In the genomic region with DNA sequence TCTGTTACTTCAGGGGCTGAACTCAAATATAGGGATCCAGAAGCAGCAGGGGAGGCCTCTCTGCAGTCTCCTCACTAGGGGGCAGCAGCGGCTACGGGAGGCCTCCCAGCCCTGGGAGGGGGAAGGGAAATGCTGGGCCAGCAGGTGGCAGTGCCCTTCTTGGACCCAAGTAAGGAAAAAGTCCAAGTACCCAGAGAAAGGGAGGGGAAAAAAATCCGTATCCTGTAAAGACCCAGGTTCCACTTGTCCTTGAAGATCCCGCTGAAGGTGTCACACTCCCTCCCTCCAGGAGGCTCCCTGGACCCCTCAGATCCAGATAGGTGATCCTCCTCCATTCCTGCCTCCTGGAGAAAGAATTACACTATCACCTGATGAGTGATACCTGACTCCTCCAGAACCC, we compare ENCODE assay signal across 9 cellular contexts. TPM values are rescaled to one million over a fixed set of nuclear protein-coding genes. Genes with fewer than 3 reads are reported as not detected.
DNase-seq lines count a peak whose midpoint lies in the region; ATAC-seq and TF ChIP-seq lines count a peak whose summit lies in the region.
"Had no signal": no experiment of that assay in that cellular context is flagged by ENCODE, and none has a peak within 500 bp of the region (broad histone marks: within the 10 kb centered on the region; RNA-seq: fewer than 3 reads in every experiment).

No MANE protein-coding gene starts in this region.

- no peaks in the 10 kb centered on the region for H3K9me2 ChIP-seq in OCI-LY7 (ENCODE audit: insufficient read depth, low read length)

- peaks cover 0 to 5% (median 2%) of the 10 kb centered on the region in 4 donors for H3K4me1 Mint-ChIP-seq in naive thymus-derived CD8-positive, alpha-beta T cell

- peak; percentile 36 for TF ChIP-seq POLR2A in erythroblast (IDR thresholded peaks at IDR 0.05; ENCODE audit: low read length)

- no peaks in the 10 kb centered on the region for H3K79me2 ChIP-seq in OCI-LY7 (ENCODE audit: insufficient read depth, low read depth, low read length)

- H3K27ac ChIP-seq in OCI-LY7 (ENCODE audit: low read depth, low read length, poor library complexity, severe bottlenecking) = no peak overlapping the region

- no peak overlapping the region for H3K4me3 Mint-ChIP-seq in naive thymus-derived CD8-positive, alpha-beta T cell

- H3K27me3 Mint-ChIP-seq in naive thymus-derived CD8-positive, alpha-beta T cell = peaks cover 0 to 1% (median 0%) of the 10 kb centered on the region in 5 donors

- intact Hi-C loops in OCI-LY7 (cut with micrococcal nuclease; ENCODE audit: unreplicated experiment) = loop anchor here (1.0 to 5.0 kb wide), 3 partner anchors 62 to 189 kb away; no protein-coding TSS in a partner anchor

- H3K9me3 Mint-ChIP-seq in naive thymus-derived CD8-positive, alpha-beta T cell = no peaks in the 10 kb centered on the region

- H3K27ac Mint-ChIP-seq in naive thymus-derived CD8-positive, alpha-beta T cell = peak overlapping the region in 1 of 10 donors; percentile 25

- no peaks in the 10 kb centered on the region for H3K4me1 ChIP-seq in OCI-LY7 (ENCODE audit: insufficient read depth, low read length, poor library complexity, severe bottlenecking)

- H3K4me3 ChIP-seq in Jurkat, Clone E6-1 (ENCODE audit: low read length) = no peak overlapping the region
- no peak overlapping the region for H3K4me3 ChIP-seq in OCI-LY7 (ENCODE audit: low read depth, low read length, poor library complexity, severe bottlenecking)

- no peaks in the 10 kb centered on the region for H3K36me3 ChIP-seq in OCI-LY7 (ENCODE audit: insufficient read depth, low read length)

- no peak overlapping the region for H3K4me2 ChIP-seq in OCI-LY7 (ENCODE audit: low read length)

- peak; percentile 100 for TF ChIP-seq CTCF in OCI-LY7 (conservative IDR thresholded peaks at IDR 0.05; ENCODE audit: low read length)

- CTCF ChIA-PET in OCI-LY7 (lab: Charles Lee; ENCODE audit: unreplicated experiment) = interaction anchor here (0.6 to 1.7 kb wide), 4 partner anchors 13 to 150 kb away, joined by 3 to 11 read pairs (median 5); no protein-coding TSS in a partner anchor

- H4K20me1 ChIP-seq in OCI-LY7 (ENCODE audit: insufficient read depth, low read length) = no peaks in the 10 kb centered on the region

- BruUV-seq in OCI-LY7 (replicated peaks; lab: Mats Ljungman, UMichigan) = no TSS peak

- DNase-seq in DMS153 (lab: John Stamatoyannopoulos, UW) = peak; percentile 88
- peak; percentile 63 for DNase-seq in Jurkat, Clone E6-1 (ENCODE audit: low read depth, low spot score)
- DNase-seq in OCI-LY7 (ENCODE audit: low spot score) = peak; percentile 82
- peak; percentile 77 for DNase-seq in activated T-cell treated with anti-CD3 and anti-CD28 coated beads for 1 hour (ENCODE audit: low read depth)
- peak; percentile 80 to 88 for DNase-seq in erythroblast (lab: John Stamatoyannopoulos, UW)
- peak; percentile 58 to 85 (median 71) for DNase-seq in naive thymus-derived CD8-positive, alpha-beta T cell
- peak; percentile 70 for DNase-seq in stimulated activated naive CD4-positive, alpha-beta T cell treated with Interleukin-2 at 50 U/mL for 16 hours (lab: John Stamatoyannopoulos, UW)

- POLR2A ChIA-PET in OCI-LY7 (lab: Charles Lee) = interaction anchor here (1.0 kb wide), 2 partner anchors 51 to 106 kb away, joined by 3 read pairs; no protein-coding TSS in a partner anchor
- POLR2A ChIA-PET in naive thymus-derived CD8-positive, alpha-beta T cell (lab: Charles Lee) = interaction anchor here (2.2 kb wide), 1 partner anchor 62 kb away, joined by 11 read pairs; no protein-coding TSS in a partner anchor

- H3K36me3 Mint-ChIP-seq in naive thymus-derived CD8-positive, alpha-beta T cell = no peaks in the 10 kb centered on the region

- no peaks in the 10 kb centered on the region for H3K9me3 ChIP-seq in OCI-LY7 (ENCODE audit: low read length)

- ATAC-seq in naive thymus-derived CD8-positive, alpha-beta T cell = peak; percentile 91 to 99
- ATAC-seq in HG02588 (IDR thresholded peaks at IDR 0.05; ENCODE audit: unreplicated experiment) = no peak

- H2AFZ ChIP-seq in OCI-LY7 (ENCODE audit: low read length) = no peak overlapping the region

RNA-seq across cellular contexts. Expression of gene NUAK2, which starts 14.1 kb away (rescaled TPM):
- polyA plus RNA-seq in Jurkat, Clone E6-1 (2012; ENCODE audit: insufficient read depth, insufficient read length) = not detected
- 6.5 and 9.1 TPM in 2 replicates for total RNA-seq in OCI-LY7 (2014; rRNA removed; shearing (Covaris generic))
- total RNA-seq in OCI-LY7 (2022) = 5.3 and 7.9 TPM in 2 replicates
- total RNA-seq in naive thymus-derived CD8-positive, alpha-beta T cell = 10 to 100 TPM; 46.9 to 47.9 TPM
- polyA plus RNA-seq in naive thymus-derived CD8-positive, alpha-beta T cell = 10 to 100 TPM; 14.3 to 73.6 (median 34.0) TPM

RNA-seq across cellular contexts. Expression of gene KLHDC8A, which starts 21.0 kb away (rescaled TPM):
- polyA plus RNA-seq in Jurkat, Clone E6-1 (2012; ENCODE audit: insufficient read depth, insufficient read length) = not detected
- not detected in 2 replicates for total RNA-seq in OCI-LY7 (2014; rRNA removed; shearing (Covaris generic))
- not detected in 2 replicates for total RNA-seq in OCI-LY7 (2022)
- not detected for total RNA-seq in naive thymus-derived CD8-positive, alpha-beta T cell
- not detected for polyA plus RNA-seq in naive thymus-derived CD8-positive, alpha-beta T cell
- total RNA-seq: T-helper 1 cell treated with Interleukin-12 subunit alpha and Interleukin-12 subunit beta and Interleukin-4 antibody, amounts not matched to agents 30 ng/mL and 1 ng/mL, for 36 hours had no signal

Comparison
In these comparisons a context has a peak if more than half of its experiments do, and no peak if none do; other contexts are left out.
1. RNA of gene NUAK2, which starts 14.1 kb away (total RNA-seq): 46.9 to 47.9 TPM in naive thymus-derived CD8-positive, alpha-beta T cell; 5.3 to 9.1 TPM in OCI-LY7; every median in the first group is over 4 times any median in the second.
2. Peak in every context shown above with its lines, with median percentiles within 50 percentile points of each other: DNase-seq.